ENCODE assay signal across 7 cellular contexts in the genomic region with DNA sequence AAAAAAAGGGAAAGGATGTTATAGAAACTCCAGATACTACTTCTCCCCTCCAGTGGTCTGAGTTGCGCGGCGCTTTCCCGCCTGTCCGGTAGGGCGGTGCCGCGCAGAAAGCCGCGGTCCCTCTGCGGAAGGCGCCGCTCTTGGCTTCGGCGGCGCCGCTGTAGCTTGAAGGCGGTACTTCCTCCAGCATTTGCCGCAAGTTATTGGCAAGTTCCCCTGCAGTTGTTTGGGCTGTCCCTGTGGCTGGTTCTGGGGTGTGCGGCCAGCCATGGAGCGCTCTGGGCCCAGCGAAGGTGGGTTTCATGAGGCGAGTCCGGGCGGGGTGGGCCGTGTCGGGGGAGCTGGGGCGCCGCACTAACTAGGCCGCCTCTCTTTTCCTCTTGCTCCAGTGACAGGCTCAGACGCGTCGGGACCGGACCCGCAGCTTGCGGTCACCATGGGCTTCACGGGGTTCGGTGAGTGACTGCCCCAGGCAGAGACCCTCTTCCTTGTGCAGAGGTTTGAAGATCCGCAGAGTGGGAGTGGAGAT. TPM values are rescaled to one million over a fixed set of nuclear protein-coding genes. Genes with fewer than 3 reads are reported as not detected.
DNase-seq lines count a peak whose midpoint lies in the region; ATAC-seq and TF ChIP-seq lines count a peak whose summit lies in the region.
"Not testable (repeated sequence)": the region's sequence is repeated elsewhere in the genome, so short reads cannot be mapped to it uniquely, and the experiment has no call there.

A gene (plus strand): TSS at position 219 of the 529 bp plus-strand sequence. CDS start 50 bp downstream, at position 269.

- H3K27me3 ChIP-seq in hepatocyte, result not testable (repeated sequence)

- peak within 1 kb of the TSS; percentile 69 for H3K4me3 ChIP-seq in astrocyte of the cerebellum (ENCODE audit: low read depth, low read length)
- H3K4me3 ChIP-seq in hepatocyte, result peak within 1 kb of the TSS; percentile 86
- peak within 1 kb of the TSS; percentile 67 for H3K4me3 ChIP-seq in retinal pigment epithelial cell (ENCODE audit: low read length)

- not testable (repeated sequence) for H3K9me2 ChIP-seq in hepatocyte (replicated peaks; ENCODE audit: insufficient read depth)

- H3K4me2 ChIP-seq in hepatocyte, result peak within 1 kb of the TSS; percentile 79

- DNase-seq in NCI-H1930 (lab: John Stamatoyannopoulos, UW) (peak; percentile 76 to 87), T-helper 22 cell (ENCODE audit: low read depth) (peak; percentile 70), astrocyte of the cerebellum (ENCODE audit: low read depth) (peak; percentile 73), hepatocyte (ENCODE audit: low spot score) (peak; percentile 92), retinal pigment epithelial cell (ENCODE audit: low read depth) (peak; percentile 63)

- TF ChIP-seq CTCF in astrocyte of the cerebellum (IDR thresholded peaks at IDR 0.05; ENCODE audit: low read depth, low read length, missing control alignments), result peak; percentile 69
- TF ChIP-seq CTCF in hepatocyte (IDR thresholded peaks at IDR 0.05; ENCODE audit: poor library complexity), result peak; percentile 74
- TF ChIP-seq CTCF in retinal pigment epithelial cell (conservative IDR thresholded peaks at IDR 0.05; ENCODE audit: low read depth, low read length), result peak; percentile 54

- ATAC-seq in GM18502 (IDR thresholded peaks at IDR 0.05; ENCODE audit: poor library complexity, unreplicated experiment), result peak; percentile 98
- ATAC-seq in HG02970 (IDR thresholded peaks at IDR 0.05; ENCODE audit: low FRiP score, unreplicated experiment), result peak; percentile 95

- not testable (repeated sequence) for H3K4me1 ChIP-seq in hepatocyte (ENCODE audit: insufficient read depth)

- not testable (repeated sequence) for H3K27ac ChIP-seq in hepatocyte

- 2% methylated on average over 38 of the region's 39 CpGs for WGBS in hepatocyte (ENCODE audit: low lambda C conversion rate, missing lambda C conversion rate)

- H3K79me2 ChIP-seq in hepatocyte, result not testable (repeated sequence)

- H3K36me3 ChIP-seq in hepatocyte (replicated peaks; ENCODE audit: insufficient read depth, low read depth), result not testable (repeated sequence)

- H4K20me1 ChIP-seq in hepatocyte (ENCODE audit: insufficient read depth, poor library complexity, severe bottlenecking), result not testable (repeated sequence)

- H2AFZ ChIP-seq in hepatocyte, result peak within 1 kb of the TSS; percentile 87

- in situ Hi-C loops in astrocyte of the cerebellum (cut with HindIII; ENCODE audit: low sequenced_read_pairs), result not testable (repeated sequence)

- not testable (repeated sequence) for H3K9me3 ChIP-seq in hepatocyte (ENCODE audit: low read depth)

RNA-seq across cellular contexts. Expression of the gene that starts here (rescaled TPM):
- 33.8 and 37.0 TPM in 2 replicates for total RNA-seq in hepatocyte
- 22.3 and 24.3 TPM in 2 replicates for polyA plus RNA-seq in hepatocyte
